In the genomic region with DNA sequence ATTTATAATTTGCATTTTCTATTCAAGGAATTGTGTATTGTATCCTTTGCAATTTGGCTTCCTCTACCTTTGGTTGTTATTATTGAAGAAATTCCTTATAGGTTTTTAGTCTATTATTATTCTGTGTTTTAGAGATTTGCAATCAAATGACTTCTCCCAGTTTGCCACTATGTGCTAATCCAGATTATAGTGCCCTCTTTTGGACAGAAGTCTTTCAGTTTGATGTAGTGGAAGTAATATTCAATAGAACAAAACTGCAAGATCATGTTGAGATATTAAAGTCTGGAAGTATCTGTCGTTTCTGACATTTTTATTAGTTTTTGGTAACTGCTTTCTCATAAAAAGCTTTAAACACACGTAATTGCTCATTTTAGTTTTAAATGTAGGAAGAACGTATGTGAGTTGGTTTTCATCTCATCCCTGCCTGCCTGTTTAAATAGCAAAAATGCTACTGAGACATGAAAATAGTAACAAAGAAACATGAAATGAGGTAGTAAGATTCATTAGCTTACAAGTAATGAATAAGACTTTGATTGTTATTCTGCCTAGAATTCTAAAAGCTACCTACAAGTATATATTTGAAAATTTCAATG, we compare ENCODE assay signal across 9 cellular contexts.
DNase-seq lines count a peak whose midpoint lies in the region; ATAC-seq and TF ChIP-seq lines count a peak whose summit lies in the region.
"Had no signal": no experiment of that assay in that cellular context is flagged by ENCODE, and none has a peak within 500 bp of the region (broad histone marks: within the 10 kb centered on the region; RNA-seq: fewer than 3 reads in every experiment).

No MANE protein-coding gene starts in this region.

- TF ChIP-seq POLR2A in erythroblast (IDR thresholded peaks at IDR 0.05; ENCODE audit: low read length) = no peak

- CTCF ChIA-PET in activated CD8-positive, alpha-beta T cell treated with anti-CD3 and anti-CD28 coated beads for 36 hours (lab: Charles Lee) = interaction anchor here (0.8 to 17.9 kb wide), 10 partner anchors 10 to 217 kb away, joined by 3 to 423 read pairs (median 5); no protein-coding TSS in a partner anchor
- CTCF ChIA-PET in activated CD8-positive, alpha-beta T cell treated with anti-CD3 and anti-CD28 coated beads, Interleukin-2, amount 10 ng/mL, durations not matched to agents 7 days and 5 days (lab: Charles Lee) = interaction anchor here (0.8 to 4.8 kb wide), 8 partner anchors 10 to 113 kb away, joined by 3 to 24 read pairs (median 4); no protein-coding TSS in a partner anchor

- ATAC-seq in activated CD8-positive, alpha-beta T cell treated with anti-CD3 and anti-CD28 coated beads for 36 hours = no peak
- no peak for ATAC-seq in activated CD8-positive, alpha-beta T cell treated with anti-CD3 and anti-CD28 coated beads, Interleukin-2, amount 10 ng/mL, durations not matched to agents 7 days and 5 days
- ATAC-seq in omental fat pad (ENCODE audit: low FRiP score) = no peak
- no peak for ATAC-seq in GM18511 (IDR thresholded peaks at IDR 0.05; ENCODE audit: unreplicated experiment)

- no peak overlapping the region for H3K4me3 Mint-ChIP-seq in activated CD8-positive, alpha-beta T cell treated with anti-CD3 and anti-CD28 coated beads for 36 hours
- no peak overlapping the region for H3K4me3 Mint-ChIP-seq in activated CD8-positive, alpha-beta T cell treated with anti-CD3 and anti-CD28 coated beads, Interleukin-2, amount 10 ng/mL, durations not matched to agents 7 days and 5 days
- H3K4me3 Mint-ChIP-seq: mesothelial cell of epicardium had no signal

- H3K27ac ChIP-seq in OCI-LY1 (ENCODE audit: low read depth, low read length, poor library complexity, severe bottlenecking) = no peak overlapping the region
- H3K27ac ChIP-seq in WERI-Rb-1 = no peak overlapping the region

- intact Hi-C loops in activated CD8-positive, alpha-beta T cell treated with anti-CD3 and anti-CD28 coated beads for 36 hours (cut with micrococcal nuclease) = no loop called here

- TF ChIP-seq CTCF in activated CD8-positive, alpha-beta T cell treated with anti-CD3 and anti-CD28 coated beads for 36 hours (IDR thresholded peaks at IDR 0.05) = peak; percentile 60
- TF ChIP-seq CTCF in OCI-LY1 (IDR thresholded peaks at IDR 0.05; ENCODE audit: low read length) (peak; percentile 70), WERI-Rb-1 (IDR thresholded peaks at IDR 0.05; ENCODE audit: low read depth, low read length) (no peak), omental fat pad (IDR thresholded peaks at IDR 0.05) (no peak)

- H3K4me3 ChIP-seq in OCI-LY1 (ENCODE audit: low read depth, low read length, poor library complexity, severe bottlenecking) = no peak overlapping the region
- H3K4me3 ChIP-seq in WERI-Rb-1 (ENCODE audit: low read depth, low read length) = no peak overlapping the region

- H3K27ac Mint-ChIP-seq in activated CD8-positive, alpha-beta T cell treated with anti-CD3 and anti-CD28 coated beads for 36 hours = no peak overlapping the region
- no peak overlapping the region for H3K27ac Mint-ChIP-seq in activated CD8-positive, alpha-beta T cell treated with anti-CD3 and anti-CD28 coated beads, Interleukin-2, amount 10 ng/mL, durations not matched to agents 7 days and 5 days
- H3K27ac Mint-ChIP-seq: mesothelial cell of epicardium had no signal

- H3K4me1 Mint-ChIP-seq in activated CD8-positive, alpha-beta T cell treated with anti-CD3 and anti-CD28 coated beads for 36 hours (ENCODE audit: low read depth) = peaks cover 26% of the 10 kb centered on the region
- peaks cover 4% of the 10 kb centered on the region for H3K4me1 Mint-ChIP-seq in activated CD8-positive, alpha-beta T cell treated with anti-CD3 and anti-CD28 coated beads, Interleukin-2, amount 10 ng/mL, durations not matched to agents 7 days and 5 days (ENCODE audit: low read depth)

- no peaks in the 10 kb centered on the region for H3K9me3 ChIP-seq in OCI-LY1 (ENCODE audit: low read length)
- no peaks in the 10 kb centered on the region for H3K9me3 ChIP-seq in WERI-Rb-1 (ENCODE audit: severe bottlenecking)

- H3K27me3 ChIP-seq in OCI-LY1 (ENCODE audit: insufficient read depth, low read length) (no peaks in the 10 kb centered on the region), WERI-Rb-1 (ENCODE audit: insufficient read depth, low read depth, severe bottlenecking) (no peaks in the 10 kb centered on the region)

- no peak for DNase-seq in activated CD8-positive, alpha-beta T cell treated with anti-CD3 and anti-CD28 coated beads for 36 hours
- no peak for DNase-seq in activated CD8-positive, alpha-beta T cell treated with anti-CD3 and anti-CD28 coated beads, Interleukin-2, amount 10 ng/mL, durations not matched to agents 7 days and 5 days
- DNase-seq in erythroblast (lab: John Stamatoyannopoulos, UW) (peak; percentile 15 to 18), superior temporal gyrus (ENCODE audit: extremely low spot score) (peak; percentile 41), WERI-Rb-1 (no peak), omental fat pad (ENCODE audit: low spot score) (no peak)

- no peaks in the 10 kb centered on the region for H3K79me2 ChIP-seq in OCI-LY1 (ENCODE audit: insufficient read depth, low read length)

- no peak overlapping the region for H2AFZ ChIP-seq in OCI-LY1 (ENCODE audit: low read length)

- no peaks in the 10 kb centered on the region for H3K27me3 Mint-ChIP-seq in activated CD8-positive, alpha-beta T cell treated with anti-CD3 and anti-CD28 coated beads for 36 hours
- H3K27me3 Mint-ChIP-seq in activated CD8-positive, alpha-beta T cell treated with anti-CD3 and anti-CD28 coated beads, Interleukin-2, amount 10 ng/mL, durations not matched to agents 7 days and 5 days (ENCODE audit: low read depth) = no peaks in the 10 kb centered on the region

- H3F3A ChIP-seq in OCI-LY1 (ENCODE audit: insufficient read depth, low read length) = no peaks in the 10 kb centered on the region

- peaks cover 65% of the 10 kb centered on the region for H3K36me3 ChIP-seq in OCI-LY1 (ENCODE audit: insufficient read depth, low read length)
- no peaks in the 10 kb centered on the region for H3K36me3 ChIP-seq in WERI-Rb-1

- H4K20me1 ChIP-seq in OCI-LY1 (ENCODE audit: insufficient read depth, low read length) = no peaks in the 10 kb centered on the region

- no peak overlapping the region for H3K4me2 ChIP-seq in OCI-LY1 (ENCODE audit: low read length)

- H3K9me3 Mint-ChIP-seq in activated CD8-positive, alpha-beta T cell treated with anti-CD3 and anti-CD28 coated beads for 36 hours = no peaks in the 10 kb centered on the region
- no peaks in the 10 kb centered on the region for H3K9me3 Mint-ChIP-seq in activated CD8-positive, alpha-beta T cell treated with anti-CD3 and anti-CD28 coated beads, Interleukin-2, amount 10 ng/mL, durations not matched to agents 7 days and 5 days (ENCODE audit: insufficient read depth)

- H3K4me1 ChIP-seq in OCI-LY1 (ENCODE audit: insufficient read depth, low read length, severe bottlenecking) = no peaks in the 10 kb centered on the region

- no peak overlapping the region for H3K9ac ChIP-seq in OCI-LY1 (ENCODE audit: low read length)

- no peaks in the 10 kb centered on the region for H3K9me2 ChIP-seq in OCI-LY1 (ENCODE audit: low read depth, low read length)

- POLR2A ChIA-PET in activated CD8-positive, alpha-beta T cell treated with anti-CD3 and anti-CD28 coated beads for 36 hours (lab: Charles Lee) = interaction anchor here (1.0 kb wide), 1 partner anchor 44 kb away, joined by 3 read pairs; no protein-coding TSS in a partner anchor
- POLR2A ChIA-PET in activated CD8-positive, alpha-beta T cell treated with anti-CD3 and anti-CD28 coated beads, Interleukin-2, amount 10 ng/mL, durations not matched to agents 7 days and 5 days (lab: Charles Lee) = no interaction called here

- peaks cover 30% of the 10 kb centered on the region for H3K36me3 Mint-ChIP-seq in activated CD8-positive, alpha-beta T cell treated with anti-CD3 and anti-CD28 coated beads for 36 hours (ENCODE audit: low read depth)
- H3K36me3 Mint-ChIP-seq in activated CD8-positive, alpha-beta T cell treated with anti-CD3 and anti-CD28 coated beads, Interleukin-2, amount 10 ng/mL, durations not matched to agents 7 days and 5 days (ENCODE audit: low read depth) = peaks cover 66% of the 10 kb centered on the region
- H3K36me3 Mint-ChIP-seq: mesothelial cell of epicardium had no signal

Comparison
In these comparisons a context has a peak if more than half of its experiments do, and no peak if none do; other contexts are left out.
1. DNase-seq: peak in erythroblast (2 of 2) and superior temporal gyrus (single experiment); none in activated CD8-positive, alpha-beta T cell treated with anti-CD3 and anti-CD28 coated beads for 36 hours (single experiment), activated CD8-positive, alpha-beta T cell treated with anti-CD3 and anti-CD28 coated beads, Interleukin-2, amount 10 ng/mL, durations not matched to agents 7 days and 5 days (single experiment), WERI-Rb-1 (single experiment) and omental fat pad (single experiment).
2. CTCF ChIP-seq: peak in activated CD8-positive, alpha-beta T cell treated with anti-CD3 and anti-CD28 coated beads for 36 hours (single experiment) and OCI-LY1 (single experiment); none in WERI-Rb-1 (single experiment) and omental fat pad (0 of 3).